6 cellular contexts compared by ENCODE assay signal in genomic region chr2:67091681-67092080, GRCh38.
"Had no signal": no experiment of that assay in that cellular context is flagged by ENCODE, and none has a peak within 500 bp of the region (broad histone marks: within the 10 kb centered on the region; RNA-seq: fewer than 3 reads in every experiment).

No MANE protein-coding gene starts in this region.

- DNase-seq: GM23248, GOT3, H7, H9, HCEC 1CT, HFFc6 had no signal
